Comparison of ENCODE assay signal across 2 cellular contexts in the genomic region with DNA sequence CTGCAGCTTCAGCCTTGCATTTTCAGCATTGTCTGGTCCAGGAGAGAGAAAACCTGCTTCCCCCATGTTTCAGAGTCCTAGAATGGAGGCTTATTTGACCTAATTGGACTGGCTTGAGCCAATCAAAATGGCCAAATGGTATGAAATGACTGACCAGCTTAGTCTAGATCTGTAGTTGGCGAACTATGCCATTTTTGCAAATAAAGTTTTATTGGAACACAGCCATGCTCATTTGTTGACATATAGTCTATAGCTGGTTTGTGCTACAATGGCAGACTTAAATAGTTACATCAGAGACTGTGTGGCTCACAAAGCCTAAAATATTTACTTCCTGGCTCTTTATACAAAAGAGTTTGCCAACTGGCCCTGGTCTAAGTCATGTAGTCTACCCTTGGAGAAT.
TF ChIP-seq lines count a peak whose summit lies in the region.

No MANE protein-coding gene starts in this region.

TF ChIP-seq in HepG2, 621 proteins besides CTCF, POLR2A, EP300 and RAD21:
- TF ChIP-seq KDM5A (IDR thresholded peaks at IDR 0.05; ENCODE audit: borderline replicate concordance, low read length) (no peak), ZBTB40 (IDR thresholded peaks at IDR 0.05) (no peak; the same call in 1 of the 2 replicates), ZBTB40 (CRISPR knock-in tag; IDR thresholded peaks at IDR 0.05) (peak; percentile 92), FOXM1 (CRISPR knock-in tag; IDR thresholded peaks at IDR 0.05) (no peak), ZNF331 (CRISPR knock-in tag; IDR thresholded peaks at IDR 0.05) (no peak), ELF4 (CRISPR knock-in tag; IDR thresholded peaks at IDR 0.05; ENCODE audit: borderline replicate concordance) (no peak), DNMT3B (CRISPR knock-in tag; conservative IDR thresholded peaks at IDR 0.05) (no peak)
- TF ChIP-seq, protein P1, sequence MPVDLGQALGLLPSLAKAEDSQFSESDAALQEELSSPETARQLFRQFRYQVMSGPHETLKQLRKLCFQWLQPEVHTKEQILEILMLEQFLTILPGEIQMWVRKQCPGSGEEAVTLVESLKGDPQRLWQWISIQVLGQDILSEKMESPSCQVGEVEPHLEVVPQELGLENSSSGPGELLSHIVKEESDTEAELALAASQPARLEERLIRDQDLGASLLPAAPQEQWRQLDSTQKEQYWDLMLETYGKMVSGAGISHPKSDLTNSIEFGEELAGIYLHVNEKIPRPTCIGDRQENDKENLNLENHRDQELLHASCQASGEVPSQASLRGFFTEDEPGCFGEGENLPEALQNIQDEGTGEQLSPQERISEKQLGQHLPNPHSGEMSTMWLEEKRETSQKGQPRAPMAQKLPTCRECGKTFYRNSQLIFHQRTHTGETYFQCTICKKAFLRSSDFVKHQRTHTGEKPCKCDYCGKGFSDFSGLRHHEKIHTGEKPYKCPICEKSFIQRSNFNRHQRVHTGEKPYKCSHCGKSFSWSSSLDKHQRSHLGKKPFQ (CRISPR knock-in tag; IDR thresholded peaks at IDR 0.05; ENCODE audit: insufficient replicate concordance) = no peak

TF ChIP-seq in K562, 482 proteins besides CTCF, POLR2A, EP300 and RAD21:
- TF ChIP-seq DNMT1 (IDR thresholded peaks at IDR 0.05) (no peak), ZBTB40 (IDR thresholded peaks at IDR 0.05) (peak; percentile 57; the same call in 1 of the 2 replicates), ZBTB40 (CRISPR knock-in tag; IDR thresholded peaks at IDR 0.05) (no peak), ETV6 (IDR thresholded peaks at IDR 0.05; ENCODE audit: borderline replicate concordance in 1 of 2, low read depth in 2 of 2, low read length in 1 of 2) (no peak), ETV6 (CRISPR knock-in tag; IDR thresholded peaks at IDR 0.05; ENCODE audit: borderline replicate concordance) (no peak), JUNB (CRISPR knock-in tag; conservative IDR thresholded peaks at IDR 0.05) (no peak), TEAD1 (CRISPR knock-in tag; IDR thresholded peaks at IDR 0.05) (no peak), KDM5B (IDR thresholded peaks at IDR 0.05; ENCODE audit: insufficient replicate concordance, low read depth, low read length) (no peak), PURB (CRISPR knock-in tag; IDR thresholded peaks at IDR 0.05; ENCODE audit: low read depth) (no peak), MXI1 (IDR thresholded peaks at IDR 0.05; ENCODE audit: low read depth, low read length) (no peak)
TF ChIP-seq in K562: peak in this region for 1.
